ENCODE assay signal across 13 cellular contexts in genomic region chr19:45047188-45047797, GRCh38. TPM values are rescaled to one million over a fixed set of nuclear protein-coding genes. Genes with fewer than 3 reads are reported as not detected.
DNase-seq lines count a peak whose midpoint lies in the region; ATAC-seq and TF ChIP-seq lines count a peak whose summit lies in the region.
"Had no signal": no experiment of that assay in that cellular context is flagged by ENCODE, and none has a peak within 500 bp of the region (broad histone marks: within the 10 kb centered on the region; RNA-seq: fewer than 3 reads in every experiment).

No MANE protein-coding gene starts in this region.

- no peak overlapping the region for H3K9ac ChIP-seq in neural progenitor cell

- ATAC-seq in CD4-positive, alpha-beta T cell (ENCODE audit: poor library complexity) = peak; percentile 77
- ATAC-seq in GM21423 (IDR thresholded peaks at IDR 0.05; ENCODE audit: unreplicated experiment) = peak; percentile 60
- ATAC-seq: esophagus mucosa had no signal

- H3K9me3 Mint-ChIP-seq in CD4-positive, alpha-beta T cell = no peaks in the 10 kb centered on the region
- H3K9me3 Mint-ChIP-seq in dendritic cell treated with granulocyte-macrophage colony-stimulating factor and Interleukin-4, amounts not matched to agents 40 ng/mL and 50 ng/mL, for 4 days = no peaks in the 10 kb centered on the region
- H3K9me3 Mint-ChIP-seq in neural progenitor cell = no peaks in the 10 kb centered on the region

- no peaks in the 10 kb centered on the region for H3K9me3 ChIP-seq in CD4-positive, alpha-beta T cell (ENCODE audit: control insufficient read depth, low read length)
- no peaks in the 10 kb centered on the region for H3K9me3 ChIP-seq in neural progenitor cell (ENCODE audit: low read depth)
- H3K9me3 ChIP-seq: Peyer's patch had no signal

- no peak for DNase-seq in CD4-positive, alpha-beta T cell
- DNase-seq in NOMO-1 treated with dmso at 0.1 percent for 144 hours (lab: John Stamatoyannopoulos, UW; ENCODE audit: unreplicated experiment) (peak; percentile 70), H7 (no peak), G401 (ENCODE audit: low spot score) (no peak), NCI-H526 (lab: John Stamatoyannopoulos, UW) (no peak), neural progenitor cell (ENCODE audit: low spot score) (no peak)
- DNase-seq: IMR-90; Peyer's patch; stimulated activated CD4-positive, alpha-beta T cell treated with anti-CD3 and anti-CD28 coated beads, Interleukin-15, amount 100 ng/mL, for 24 hours had no signal

- no peak overlapping the region for H3K4me2 ChIP-seq in neural progenitor cell

- TF ChIP-seq CTCF in CD4-positive, alpha-beta T cell (IDR thresholded peaks at IDR 0.05) = no peak
- no peak for TF ChIP-seq CTCF in neural progenitor cell (IDR thresholded peaks at IDR 0.05)

- CTCF ChIA-PET in CD4-positive, alpha-beta T cell (lab: Charles Lee) = interaction anchor here (1.2 kb wide), 1 partner anchor 12 kb away, joined by 3 read pairs; no protein-coding TSS in a partner anchor

- no peak overlapping the region for H2AFZ ChIP-seq in neural progenitor cell (replicated peaks)

- in situ Hi-C loops in G401 (cut with HindIII; ENCODE audit: low sequenced_read_pairs) = no loop called here

- H3K4me1 Mint-ChIP-seq in CD4-positive, alpha-beta T cell (ENCODE audit: low read depth) = peaks cover 38% of the 10 kb centered on the region
- H3K4me1 Mint-ChIP-seq in dendritic cell treated with granulocyte-macrophage colony-stimulating factor and Interleukin-4, amounts not matched to agents 40 ng/mL and 50 ng/mL, for 4 days (ENCODE audit: low read depth) = peaks cover 52% of the 10 kb centered on the region
- H3K4me1 Mint-ChIP-seq in neural progenitor cell = no peaks in the 10 kb centered on the region

- no peak overlapping the region for H3K27ac ChIP-seq in CD4-positive, alpha-beta T cell (ENCODE audit: low read depth, low read length)
- no peak overlapping the region for H3K27ac ChIP-seq in neural progenitor cell

- H3K4me1 ChIP-seq in neural progenitor cell = no peaks in the 10 kb centered on the region

- H3K27ac Mint-ChIP-seq in CD4-positive, alpha-beta T cell = peak overlapping the region; percentile 35
- peak overlapping the region; percentile 77 for H3K27ac Mint-ChIP-seq in dendritic cell treated with granulocyte-macrophage colony-stimulating factor and Interleukin-4, amounts not matched to agents 40 ng/mL and 50 ng/mL, for 4 days
- H3K27ac Mint-ChIP-seq in neural progenitor cell = no peak overlapping the region

- no peaks in the 10 kb centered on the region for H3F3A ChIP-seq in neural progenitor cell (ENCODE audit: low read depth)

- H3K79me2 ChIP-seq in neural progenitor cell (ENCODE audit: low read depth) = peaks cover 94% of the 10 kb centered on the region

- H3K27me3 ChIP-seq in CD4-positive, alpha-beta T cell (ENCODE audit: control insufficient read depth, insufficient read depth, low read length) = no peaks in the 10 kb centered on the region
- H3K27me3 ChIP-seq in H7 (ENCODE audit: control insufficient read depth, insufficient read depth, low read length) (no peaks in the 10 kb centered on the region), neural progenitor cell (no peaks in the 10 kb centered on the region)
- H3K27me3 ChIP-seq: Peyer's patch had no signal

- peaks cover 92% of the 10 kb centered on the region for H4K20me1 ChIP-seq in neural progenitor cell (ENCODE audit: low read depth)

- H3K36me3 ChIP-seq in H7 (replicated peaks; ENCODE audit: control insufficient read depth, insufficient read depth, low read length) (peaks cover 14% of the 10 kb centered on the region), neural progenitor cell (no peaks in the 10 kb centered on the region)

- no peak overlapping the region for H3K4me3 Mint-ChIP-seq in CD4-positive, alpha-beta T cell
- H3K4me3 Mint-ChIP-seq in dendritic cell treated with granulocyte-macrophage colony-stimulating factor and Interleukin-4, amounts not matched to agents 40 ng/mL and 50 ng/mL, for 4 days = peak overlapping the region; percentile 59
- H3K4me3 Mint-ChIP-seq in neural progenitor cell = no peak overlapping the region

- no peaks in the 10 kb centered on the region for H3K27me3 Mint-ChIP-seq in CD4-positive, alpha-beta T cell
- no peaks in the 10 kb centered on the region for H3K27me3 Mint-ChIP-seq in dendritic cell treated with granulocyte-macrophage colony-stimulating factor and Interleukin-4, amounts not matched to agents 40 ng/mL and 50 ng/mL, for 4 days
- H3K27me3 Mint-ChIP-seq in neural progenitor cell (ENCODE audit: insufficient read depth, low read depth) = no peaks in the 10 kb centered on the region

- H3K36me3 Mint-ChIP-seq in CD4-positive, alpha-beta T cell (ENCODE audit: low read depth) = peaks cover 77% of the 10 kb centered on the region
- H3K36me3 Mint-ChIP-seq in dendritic cell treated with granulocyte-macrophage colony-stimulating factor and Interleukin-4, amounts not matched to agents 40 ng/mL and 50 ng/mL, for 4 days (ENCODE audit: low read depth) = peaks cover 87% of the 10 kb centered on the region
- H3K36me3 Mint-ChIP-seq in neural progenitor cell = peaks cover 11% of the 10 kb centered on the region

- POLR2A ChIA-PET in CD4-positive, alpha-beta T cell (lab: Charles Lee) = no interaction called here

- H3K4me3 ChIP-seq in H7 (ENCODE audit: insufficient read depth, low read depth, low read length) (no peak overlapping the region), neural progenitor cell (no peak overlapping the region)
- H3K4me3 ChIP-seq: lung, Peyer's patch had no signal

- intact Hi-C loops in CD4-positive, alpha-beta T cell (cut with DNase I, micrococcal nuclease) = no loop called here
- intact Hi-C loops in dendritic cell treated with granulocyte-macrophage colony-stimulating factor and Interleukin-4, amounts not matched to agents 40 ng/mL and 50 ng/mL, for 4 days (cut with micrococcal nuclease) = no loop called here

RNA-seq across cellular contexts. Expression of gene CLASRP, which starts 8.4 kb away (rescaled TPM):
- 100 to 1,000 TPM; 152 to 154 TPM for total RNA-seq in CD4-positive, alpha-beta T cell
- total RNA-seq in H7 (2014; rRNA removed; shearing (Covaris generic)) = 31.4 and 35.2 TPM in 2 replicates
- total RNA-seq in G401 (2014; rRNA removed; shearing (Covaris generic)) = 12.1 and 23.8 TPM in 2 replicates
- total RNA-seq in neural progenitor cell (ENCODE audit: low replicate concordance) = 57.0 and 97.1 TPM in 2 replicates

RNA-seq across cellular contexts. Expression of gene ZNF296, which starts 29.0 kb away (rescaled TPM):
- total RNA-seq in CD4-positive, alpha-beta T cell = 1 to 10 TPM; 2.0 to 2.4 TPM
- 2.6 and 4.2 TPM in 2 replicates for total RNA-seq in H7 (2014; rRNA removed; shearing (Covaris generic))
- total RNA-seq in G401 (2014; rRNA removed; shearing (Covaris generic)) = not detected in 2 replicates
- 0.53 TPM in 1 of 2 replicates, not detected in the other for total RNA-seq in neural progenitor cell (ENCODE audit: low replicate concordance)
- total RNA-seq: IMR-90 had no signal

RNA-seq across cellular contexts. Expression of gene GEMIN7, which starts 31.8 kb away (rescaled TPM):
- total RNA-seq in CD4-positive, alpha-beta T cell = 1 to 10 TPM; 4.0 to 4.8 TPM
- 72.2 and 77.0 TPM in 2 replicates for total RNA-seq in H7 (2014; rRNA removed; shearing (Covaris generic))
- 93.1 and 100 TPM in 2 replicates for total RNA-seq in G401 (2014; rRNA removed; shearing (Covaris generic))
- 7.3 and 32.6 TPM in 2 replicates for total RNA-seq in neural progenitor cell (ENCODE audit: low replicate concordance)

RNA-seq across cellular contexts. Expression of gene PPP1R37, which starts 45.7 kb away (rescaled TPM):
- 10 to 100 TPM; 17.2 to 19.6 TPM for total RNA-seq in CD4-positive, alpha-beta T cell
- total RNA-seq in H7 (2014; rRNA removed; shearing (Covaris generic)) = 30.0 and 32.9 TPM in 2 replicates
- total RNA-seq in G401 (2014; rRNA removed; shearing (Covaris generic)) = 28.6 and 42.6 TPM in 2 replicates
- total RNA-seq in neural progenitor cell (ENCODE audit: low replicate concordance) = 8.1 and 34.1 TPM in 2 replicates

RNA-seq across cellular contexts. Expression of gene RELB, which starts 46.0 kb away (rescaled TPM):
- total RNA-seq in CD4-positive, alpha-beta T cell = 10 to 100 TPM; 91.6 to 92.5 TPM
- 2.7 and 4.1 TPM in 2 replicates for total RNA-seq in H7 (2014; rRNA removed; shearing (Covaris generic))
- 12.7 and 16.6 TPM in 2 replicates for total RNA-seq in G401 (2014; rRNA removed; shearing (Covaris generic))
- total RNA-seq in neural progenitor cell (ENCODE audit: low replicate concordance) = 0.43 and 5.9 TPM in 2 replicates
